Comparison of ENCODE assay signal across 8 cellular contexts in the genomic region with DNA sequence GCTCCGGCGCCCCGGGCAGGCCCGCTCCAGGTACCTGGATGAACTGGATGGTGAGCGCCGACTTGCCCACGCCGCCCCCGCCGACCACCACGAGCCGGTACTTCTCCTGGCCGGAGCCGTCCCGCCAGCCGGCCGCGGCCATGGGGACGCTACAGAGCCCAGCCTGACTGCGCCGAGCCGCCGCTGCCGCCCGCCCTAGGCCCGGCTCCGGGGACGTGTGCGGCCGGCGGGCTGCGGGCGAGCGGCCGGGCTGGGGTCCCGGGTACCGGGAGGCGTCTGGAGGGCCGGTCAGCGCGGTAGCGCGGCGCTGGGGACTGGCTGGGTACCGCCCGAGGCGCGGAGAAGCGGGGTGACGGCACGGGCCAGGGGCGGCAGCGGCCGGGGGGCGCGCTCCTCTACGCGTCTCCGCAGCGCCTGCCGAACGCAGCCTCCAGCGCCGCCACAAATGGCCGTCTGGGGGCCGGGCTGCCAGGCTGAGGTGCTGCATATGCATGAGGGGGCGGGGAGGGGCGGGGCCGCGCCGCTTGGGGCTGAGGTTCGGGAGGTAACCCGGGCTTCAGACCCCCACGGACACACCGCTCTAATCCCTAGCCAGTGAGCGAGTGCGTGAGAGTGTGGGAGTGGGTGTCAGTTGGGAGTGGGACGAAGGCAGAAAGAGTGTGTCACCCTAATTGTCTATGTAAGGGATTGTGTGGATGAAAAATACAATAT. TPM values are rescaled to one million over a fixed set of nuclear protein-coding genes. Genes with fewer than 3 reads are reported as not detected.
DNase-seq lines count a peak whose midpoint lies in the region; ATAC-seq and TF ChIP-seq lines count a peak whose summit lies in the region.

Gene RRAS2 (minus strand): TSS at position 455 of the 711 bp plus-strand sequence. CDS start 313 bp downstream, at position 142.

- WGBS in lower leg skin, 2 donors = 0 to 2% methylated on average over 20 to 57 of the region's 78 CpGs

- peak; percentile 74 for ATAC-seq in HG02840 (IDR thresholded peaks at IDR 0.05; ENCODE audit: low FRiP score, unreplicated experiment)

- peak within 1 kb of the TSS; percentile 88 for H3K4me3 ChIP-seq in lower leg skin (ENCODE audit: low read depth, poor library complexity, severe bottlenecking)

- TF ChIP-seq POLR2A in lower leg skin (IDR thresholded peaks at IDR 0.05) = no peak

- intact Hi-C loops in lower leg skin (cut with DNase I; ENCODE audit: low total_unique reads) = no loop called here

- no peak for TF ChIP-seq CTCF in lower leg skin (IDR thresholded peaks at IDR 0.05)

- DNase-seq in NCI-H2081 (lab: John Stamatoyannopoulos, UW) = peak; percentile 64 to 72
- no peak for DNase-seq in NCI-H2081 treated with DMSO at 0.1 percent for 48 hours (lab: John Stamatoyannopoulos, UW)
- DNase-seq in NCI-H2227 treated with DMSO at 0.1 percent for 48 hours (lab: John Stamatoyannopoulos, UW) = peak; percentile 45
- peak; percentile 75 for DNase-seq in activated CD4-positive, alpha-beta T cell treated with anti-CD3 and anti-CD28 coated beads, Interleukin-2, amount 50 U/mL, for 1 hour
- DNase-seq in dermis blood vessel endothelial cell = peak; percentile 89
- DNase-seq in lower leg skin (ENCODE audit: low spot score in 2 of 2) = peak; percentile 54 to 94
- peak; percentile 70 to 74 for DNase-seq in stimulated activated CD4-positive, alpha-beta T cell treated with anti-CD3 and anti-CD28 coated beads, Interleukin-4, amount 100 ng/mL, for 48 hours (ENCODE audit: low read depth in 2 of 2)

RNA-seq across cellular contexts. Expression of gene RRAS2, which starts in this region (rescaled TPM):
- total RNA-seq in dermis blood vessel endothelial cell (112 and 173 TPM in 2 replicates), lower leg skin (10 to 100 TPM; 26.4 to 36.7 (median 31.8) TPM)
